In genomic region chr16:51450913-51451312, GRCh38 we compare ENCODE assay signal across 14 cellular contexts.
"Had no signal": no experiment of that assay in that cellular context is flagged by ENCODE, and none has a peak within 500 bp of the region (broad histone marks: within the 10 kb centered on the region; RNA-seq: fewer than 3 reads in every experiment).

No MANE protein-coding gene starts in this region.

- H3K4me1 ChIP-seq: esophagus squamous epithelium, left lung, pancreas, upper lobe of right lung had no signal

- DNase-seq: activated CD4-positive, alpha-beta T cell treated with anti-CD3 and anti-CD28 coated beads, Interleukin-2, amount 50 U/mL, for 48 hours; activated T-cell treated with anti-CD3 and anti-CD28 coated beads for 4 hours; effector CD8-positive, alpha-beta T cell; esophagus squamous epithelium; left lung; mucosa of descending colon; naive thymus-derived CD8-positive, alpha-beta T cell; pancreas; stimulated activated CD4-positive, alpha-beta T cell treated with anti-CD3 and anti-CD28 coated beads, Interleukin-12 subunit alpha, Interleukin-12 subunit beta, amount 100 ng/mL, for 4 hours; stimulated activated CD4-positive, alpha-beta T cell treated with anti-CD3 and anti-CD28 coated beads, Interleukin-1b, Interleukin-23, amount 100 ng/mL, for 48 hours; stimulated activated CD8-positive, alpha-beta memory T cell treated with anti-CD3 and anti-CD28 coated beads, Interleukin-4, amount 100 ng/mL, for 48 hours; stimulated activated naive CD4-positive, alpha-beta T cell; upper lobe of right lung had no signal

- H3K27me3 ChIP-seq: esophagus squamous epithelium, left lung, neutrophil, pancreas, upper lobe of right lung had no signal

- H3K27ac ChIP-seq: esophagus squamous epithelium, left lung, neutrophil, pancreas, upper lobe of right lung had no signal

- ATAC-seq: left lung; mucosa of descending colon; naive thymus-derived CD8-positive, alpha-beta T cell; upper lobe of right lung had no signal

- H3K36me3 ChIP-seq: esophagus squamous epithelium, left lung, neutrophil, pancreas, upper lobe of right lung had no signal

- H3K9me3 ChIP-seq: esophagus squamous epithelium, left lung, mucosa of descending colon, neutrophil, pancreas, upper lobe of right lung had no signal

- FAIRE-seq: pancreas had no signal

- H3K4me3 ChIP-seq: esophagus squamous epithelium, left lung, mucosa of descending colon, pancreas, upper lobe of right lung had no signal
